ENCODE assay signal across 9 cellular contexts in the genomic region with DNA sequence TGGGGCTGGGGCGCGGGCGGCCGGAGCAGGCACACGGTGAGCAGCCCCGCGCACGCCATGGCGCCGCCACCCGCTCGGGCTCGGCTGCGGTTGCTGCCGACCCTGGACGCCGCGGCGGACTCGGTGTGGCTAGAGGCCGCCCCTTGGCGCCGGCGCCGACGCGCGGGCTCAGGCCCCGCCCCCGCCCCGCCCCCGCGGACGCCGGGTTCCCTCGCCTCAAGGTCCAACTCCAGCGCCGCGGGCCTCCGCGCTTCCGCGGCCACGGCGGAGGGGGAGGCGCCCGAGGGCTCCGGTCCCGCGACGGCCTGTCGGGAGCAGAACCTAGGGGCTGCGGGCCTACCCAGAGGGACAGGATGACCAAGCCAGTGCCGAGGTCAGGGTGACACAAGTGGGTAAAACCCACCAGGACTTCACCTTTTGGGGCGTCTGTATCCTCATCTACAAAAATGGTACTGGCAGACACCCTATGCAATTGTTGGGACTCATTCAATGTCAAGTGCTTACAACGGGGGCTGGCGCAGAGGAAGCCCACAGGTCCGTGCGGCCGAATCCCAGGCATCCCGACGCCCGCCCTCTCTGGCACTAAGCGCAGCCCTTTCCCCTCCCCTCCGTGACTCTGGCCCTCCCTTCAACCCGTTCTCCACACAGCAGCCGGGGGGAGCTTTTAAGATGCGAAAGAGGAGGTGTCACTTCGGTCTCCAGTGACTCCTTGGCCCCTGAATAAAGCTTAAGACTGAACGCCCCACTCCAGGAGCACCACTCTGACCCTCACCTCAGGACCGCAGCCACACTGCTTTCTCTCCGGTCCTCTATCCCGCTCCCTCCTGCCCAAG. TPM values are rescaled to one million over a fixed set of nuclear protein-coding genes. Genes with fewer than 3 reads are reported as not detected.
DNase-seq lines count a peak whose midpoint lies in the region; ATAC-seq, FAIRE-seq and TF ChIP-seq lines count a peak whose summit lies in the region.
"Had no signal": no experiment of that assay in that cellular context is flagged by ENCODE, and none has a peak within 500 bp of the region (broad histone marks: within the 10 kb centered on the region; RNA-seq: fewer than 3 reads in every experiment).

TSS of gene NECAB3 (minus strand) at position 135 of the 833 bp plus-strand sequence. CDS start at position 59, 76 bp downstream.

- peaks cover 30% of the 10 kb centered on the region for H3K36me3 Mint-ChIP-seq in nephron progenitor cell (ENCODE audit: low read depth)

- H3K9me3 Mint-ChIP-seq in nephron progenitor cell, result no peaks in the 10 kb centered on the region

- H3K9me3 ChIP-seq in tibial nerve, result no peaks in the 10 kb centered on the region

- H3K4me3 Mint-ChIP-seq in nephron progenitor cell, result peak within 1 kb of the TSS; percentile 93

- no peaks in the 10 kb centered on the region for H3K27me3 Mint-ChIP-seq in nephron progenitor cell (ENCODE audit: low read depth, poor library complexity)

- FAIRE-seq in frontal cortex (lab: Jason Lieb, UNC), result no peak
- FAIRE-seq: TTC549 had no signal

- H3K27me3 ChIP-seq in tibial nerve, result no peaks in the 10 kb centered on the region

- H3K4me3 ChIP-seq in tibial nerve, result peak within 1 kb of the TSS; percentile 65 to 88 (median 69)

- peak; percentile 51 to 79 for TF ChIP-seq POLR2A in tibial nerve (IDR thresholded peaks at IDR 0.05)

- peak within 1 kb of the TSS; percentile 68 for H3K27ac Mint-ChIP-seq in nephron progenitor cell

- WGBS in tibial nerve, 2 donors, result 5 to 6% methylated on average over 16 to 36 of the region's 73 CpGs

- H3K4me1 ChIP-seq in tibial nerve, result peaks cover 0 to 52% (median 35%) of the 10 kb centered on the region in 4 donors

- peak within 1 kb of the TSS; percentile 87 to 100 (median 93) for H3K27ac ChIP-seq in tibial nerve

- peaks cover 42% of the 10 kb centered on the region for H3K4me1 Mint-ChIP-seq in nephron progenitor cell

- H3K36me3 ChIP-seq in tibial nerve, result peaks cover 0 to 24% (median 0%) of the 10 kb centered on the region in 3 donors

- peak; percentile 69 for ATAC-seq in GM19351 (IDR thresholded peaks at IDR 0.05; ENCODE audit: unreplicated experiment)

- TF ChIP-seq EP300 in tibial nerve (IDR thresholded peaks at IDR 0.05), result peak in 1 of 2 donors; percentile 73

- TF ChIP-seq CTCF in nephron progenitor cell (IDR thresholded peaks at IDR 0.05) (no peak), tibial nerve (IDR thresholded peaks at IDR 0.05) (no peak)

- DNase-seq in CD1c-positive myeloid dendritic cell (ENCODE audit: extremely low spot score), result peak; percentile 88
- DNase-seq in HuH-7 (ENCODE audit: low spot score), result peak; percentile 97
- peak; percentile 80 for DNase-seq in RPMI7951 (ENCODE audit: low read depth)
- DNase-seq in activated naive CD4-positive, alpha-beta T cell treated with Interleukin-2 at 50 U/mL for 16 hours, result peak; percentile 65
- DNase-seq in frontal cortex (ENCODE audit: low spot score in 2 of 2), result peak; percentile 94 to 96
- peak; percentile 88 for DNase-seq in nephron progenitor cell
- peak; percentile 78 for DNase-seq in tibial nerve (ENCODE audit: low spot score in 2 of 2)

RNA-seq across cellular contexts. Expression of gene NECAB3, which starts in this region (rescaled TPM):
- 39.3 and 43.9 TPM in 2 replicates for total RNA-seq in RPMI7951 (2014; rRNA removed; shearing (Covaris generic))
- 33.8 TPM for total RNA-seq in frontal cortex
- total RNA-seq in tibial nerve, result 100 to 1,000 TPM in 1 of 4 donors, 10 to 100 TPM in 3; 80.8 to 103 (median 91.5) TPM

Comparison
In these comparisons a context has a peak if more than half of its experiments do, and no peak if none do; other contexts are left out.
1. Peak in every context shown above with its lines: DNase-seq, ATAC-seq, H3K4me3 ChIP-seq and H3K27ac ChIP-seq.